In genomic region chr6:24865161-24865560, GRCh38 we compare ENCODE assay signal across 1 cellular context.
TF ChIP-seq lines count a peak whose summit lies in the region.

No MANE protein-coding gene starts in this region.

TF ChIP-seq in HepG2, 621 proteins besides CTCF, POLR2A, EP300 and RAD21 (continued from another document):
- TF ChIP-seq MTA1 (CRISPR knock-in tag; IDR thresholded peaks at IDR 0.05; ENCODE audit: borderline replicate concordance) (no peak), U2AF1 (optimal IDR thresholded peaks at IDR 0.05; ENCODE audit: low read depth, low read length) (no peak)
